ENCODE assay signal across 13 cellular contexts in the genomic region with DNA sequence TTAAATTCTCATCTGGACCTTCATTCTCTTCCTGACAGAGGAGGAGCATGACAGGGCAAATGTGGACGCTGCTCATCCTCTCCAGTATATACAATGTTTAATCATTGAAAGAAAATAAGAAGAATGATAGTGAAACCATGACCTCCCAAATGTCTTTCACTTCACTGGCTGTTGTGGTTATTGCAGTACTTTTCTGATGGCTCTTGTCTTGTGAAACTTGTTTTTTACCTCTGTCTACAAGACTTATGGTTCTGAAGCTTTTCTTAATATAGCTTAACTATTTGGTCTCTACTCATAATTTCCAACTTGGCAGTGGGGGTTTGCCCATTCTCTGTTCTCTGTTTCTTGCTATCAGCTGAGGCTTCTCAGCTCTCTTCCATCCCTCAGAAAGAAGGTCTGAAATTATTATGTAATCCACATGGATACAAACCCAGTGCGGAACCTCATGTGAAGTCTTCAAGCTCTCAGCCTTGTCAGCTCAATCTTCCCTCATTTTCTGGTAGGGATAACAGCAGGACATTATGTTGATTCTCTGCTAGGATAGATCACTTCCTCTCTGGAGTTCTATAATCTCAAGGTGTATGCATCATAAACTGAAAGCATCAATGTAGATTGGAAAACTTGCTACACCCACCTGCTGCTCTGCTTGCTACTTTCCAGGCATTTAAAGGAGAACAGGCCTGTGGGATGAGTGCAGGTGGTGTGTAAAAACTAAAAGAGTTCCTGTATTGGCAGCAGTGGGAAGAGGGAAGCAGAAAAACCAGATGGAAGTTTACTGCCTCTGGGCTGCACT.
DNase-seq lines count a peak whose midpoint lies in the region; ATAC-seq and TF ChIP-seq lines count a peak whose summit lies in the region.
"Had no signal": no experiment of that assay in that cellular context is flagged by ENCODE, and none has a peak within 500 bp of the region (broad histone marks: within the 10 kb centered on the region; RNA-seq: fewer than 3 reads in every experiment).

No MANE protein-coding gene starts in this region.

- H3K4me1 Mint-ChIP-seq in stimulated activated memory B cell treated with anti-CD40 and anti-IgM and Interleukin-4, amounts not matched to agents 10 μg/mL and 1 μg/mL and 100 μg/mL, for 72 hours: peaks cover 11% of the 10 kb centered on the region
- H3K4me1 Mint-ChIP-seq: activated naive CD8-positive, alpha-beta T cell treated with anti-CD3 and anti-CD28 coated beads, Interleukin-2, amount 10 ng/mL, durations not matched to agents 7 days and 5 days had no signal

- no peak overlapping the region for H3K4me3 Mint-ChIP-seq in stimulated activated memory B cell treated with anti-CD40 and anti-IgM and Interleukin-4, amounts not matched to agents 10 μg/mL and 1 μg/mL and 100 μg/mL, for 72 hours
- H3K4me3 Mint-ChIP-seq: activated naive CD8-positive, alpha-beta T cell treated with anti-CD3 and anti-CD28 coated beads, Interleukin-2, amount 10 ng/mL, durations not matched to agents 7 days and 5 days; memory B cell had no signal

- no peaks in the 10 kb centered on the region for H3K9me3 Mint-ChIP-seq in stimulated activated memory B cell treated with anti-CD40 and anti-IgM and Interleukin-4, amounts not matched to agents 10 μg/mL and 1 μg/mL and 100 μg/mL, for 72 hours
- H3K9me3 Mint-ChIP-seq: activated naive CD8-positive, alpha-beta T cell treated with anti-CD3 and anti-CD28 coated beads, Interleukin-2, amount 10 ng/mL, durations not matched to agents 7 days and 5 days; memory B cell had no signal

- no peak for TF ChIP-seq POLR2A in vagina (IDR thresholded peaks at IDR 0.05)
- TF ChIP-seq POLR2A in uterus (IDR thresholded peaks at IDR 0.05): no peak

- no peak overlapping the region for H3K27ac Mint-ChIP-seq in stimulated activated memory B cell treated with anti-CD40 and anti-IgM and Interleukin-4, amounts not matched to agents 10 μg/mL and 1 μg/mL and 100 μg/mL, for 72 hours
- H3K27ac Mint-ChIP-seq: activated naive CD8-positive, alpha-beta T cell treated with anti-CD3 and anti-CD28 coated beads, Interleukin-2, amount 10 ng/mL, durations not matched to agents 7 days and 5 days; memory B cell had no signal

- H3K27ac ChIP-seq in vagina (no peak overlapping the region), uterus (no peak overlapping the region)

- no peaks in the 10 kb centered on the region for H3K27me3 ChIP-seq in vagina
- no peaks in the 10 kb centered on the region for H3K27me3 ChIP-seq in uterus

- no peak overlapping the region for H3K4me3 ChIP-seq in vagina
- no peak overlapping the region for H3K4me3 ChIP-seq in uterus

- H3K9me3 ChIP-seq in vagina: no peaks in the 10 kb centered on the region
- H3K9me3 ChIP-seq in uterus: no peaks in the 10 kb centered on the region

- ATAC-seq in GM19025 (IDR thresholded peaks at IDR 0.05; ENCODE audit: low read depth, unreplicated experiment) (peak; percentile 96), GM21737 (IDR thresholded peaks at IDR 0.05; ENCODE audit: unreplicated experiment) (peak; percentile 95), HG03159 (IDR thresholded peaks at IDR 0.05; ENCODE audit: unreplicated experiment) (peak; percentile 98)
- ATAC-seq in stimulated activated memory B cell treated with anti-CD40 and anti-IgM and Interleukin-4, amounts not matched to agents 10 μg/mL and 1 μg/mL and 100 μg/mL, for 72 hours: peak; percentile 81

- intact Hi-C loops in vagina (cut with DNase I): no loop called here
- intact Hi-C loops in uterus (cut with DNase I; ENCODE audit: low total_unique reads): no loop called here

- no peaks in the 10 kb centered on the region for H3K36me3 Mint-ChIP-seq in stimulated activated memory B cell treated with anti-CD40 and anti-IgM and Interleukin-4, amounts not matched to agents 10 μg/mL and 1 μg/mL and 100 μg/mL, for 72 hours
- H3K36me3 Mint-ChIP-seq: activated naive CD8-positive, alpha-beta T cell treated with anti-CD3 and anti-CD28 coated beads, Interleukin-2, amount 10 ng/mL, durations not matched to agents 7 days and 5 days; memory B cell had no signal

- H3K27me3 Mint-ChIP-seq in stimulated activated memory B cell treated with anti-CD40 and anti-IgM and Interleukin-4, amounts not matched to agents 10 μg/mL and 1 μg/mL and 100 μg/mL, for 72 hours: no peaks in the 10 kb centered on the region

- no peaks in the 10 kb centered on the region for H3K36me3 ChIP-seq in vagina
- H3K36me3 ChIP-seq in uterus: no peaks in the 10 kb centered on the region

- DNase-seq in vagina (ENCODE audit: extremely low spot score in 2 of 2) (no peak), OCI-M2 (lab: John Stamatoyannopoulos, UW; ENCODE audit: unreplicated experiment) (no peak), uterus (no peak)
- DNase-seq: activated CD4-positive, alpha-beta T cell treated with anti-CD3 and anti-CD28 coated beads, Interleukin-2, amount 50 U/mL, for 48 hours; activated naive CD8-positive, alpha-beta T cell treated with anti-CD3 and anti-CD28 coated beads, Interleukin-2, amount 10 ng/mL, durations not matched to agents 7 days and 5 days; GOT3; NCI-H446 treated with DMSO at 0.1 percent for 48 hours; retina had no signal

- H3K4me1 ChIP-seq in vagina (no peaks in the 10 kb centered on the region), uterus (peaks cover 0 to 3% of the 10 kb centered on the region in 2 donors)

- TF ChIP-seq CTCF in vagina (IDR thresholded peaks at IDR 0.05) (no peak), uterus (IDR thresholded peaks at IDR 0.05) (no peak)
